Comparison of ENCODE assay signal across 14 cellular contexts in the genomic region with DNA sequence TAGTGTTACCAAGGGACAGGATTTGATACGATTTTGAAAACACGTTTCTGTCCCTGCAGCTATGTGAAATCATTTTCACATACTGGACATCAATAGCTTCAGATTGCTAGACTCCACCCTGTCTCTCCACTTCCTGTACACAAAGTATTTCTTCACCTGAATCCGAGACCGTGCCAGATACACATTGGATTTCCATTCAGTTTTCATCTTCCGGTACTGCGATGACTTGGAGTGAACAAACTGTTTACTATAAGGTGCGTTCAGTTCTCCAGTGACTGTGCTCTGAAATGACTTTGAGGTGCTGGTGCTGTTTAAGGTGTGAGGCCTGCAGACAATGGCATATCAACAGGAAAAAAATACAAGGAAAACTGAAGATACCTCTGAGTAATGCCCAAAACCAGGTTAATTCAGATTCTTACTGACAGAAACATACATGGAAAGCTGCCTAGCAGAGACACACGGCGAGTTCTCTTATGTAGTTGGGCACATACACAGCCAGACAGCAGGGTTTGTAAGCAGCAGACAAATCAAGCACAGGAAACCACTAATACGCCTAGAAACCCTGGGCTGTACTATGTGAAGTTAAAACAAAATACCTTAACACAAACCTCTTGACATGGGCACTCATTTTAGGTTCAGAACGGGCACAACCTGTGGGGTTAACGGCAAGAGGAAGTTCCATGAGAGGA.
DNase-seq lines count a peak whose midpoint lies in the region; ATAC-seq and TF ChIP-seq lines count a peak whose summit lies in the region.
"Had no signal": no experiment of that assay in that cellular context is flagged by ENCODE, and none has a peak within 500 bp of the region (broad histone marks: within the 10 kb centered on the region; RNA-seq: fewer than 3 reads in every experiment).

No MANE protein-coding gene starts in this region.

- H3K4me1 ChIP-seq in CD4-positive, CD25-positive, alpha-beta regulatory T cell (ENCODE audit: control insufficient read depth, insufficient read depth, low read length, poor library complexity, severe bottlenecking): peaks cover 42% of the 10 kb centered on the region
- H3K4me1 ChIP-seq in CD8-positive, alpha-beta T cell (ENCODE audit: insufficient read depth, low read length): peaks cover 47% of the 10 kb centered on the region

- CTCF ChIA-PET in CD8-positive, alpha-beta T cell (lab: Charles Lee): interaction anchor here (1.1 to 2.2 kb wide), 4 partner anchors 12 to 361 kb away, joined by 3 to 6 read pairs (median 3); no protein-coding TSS in a partner anchor

- H3K9me3 ChIP-seq in CD4-positive, CD25-positive, alpha-beta regulatory T cell (ENCODE audit: control insufficient read depth in 2 of 2, low read length in 2 of 2): no peaks in the 10 kb centered on the region
- H3K9me3 ChIP-seq in CD8-positive, alpha-beta T cell (ENCODE audit: low read length): no peaks in the 10 kb centered on the region
- H3K9me3 ChIP-seq: heart left ventricle, thoracic aorta had no signal

- H3K36me3 Mint-ChIP-seq in CD4-positive, CD25-positive, alpha-beta regulatory T cell: peaks cover 29% of the 10 kb centered on the region
- H3K36me3 Mint-ChIP-seq in CD8-positive, alpha-beta T cell: peaks cover 75% of the 10 kb centered on the region
- peaks cover 6 to 30% of the 10 kb centered on the region in 2 donors for H3K36me3 Mint-ChIP-seq in activated naive CD4-positive, alpha-beta T cell treated with anti-CD3 and anti-CD28 coated beads, Interleukin-2, amount 50 U/mL, for 72 hours
- H3K36me3 Mint-ChIP-seq in naive thymus-derived CD8-positive, alpha-beta T cell: peaks cover 0 to 54% (median 11%) of the 10 kb centered on the region in 3 donors

- POLR2A ChIA-PET in CD8-positive, alpha-beta T cell (lab: Charles Lee): interaction anchor here (1.0 to 1.5 kb wide), 4 partner anchors 15 to 267 kb away, joined by 3 to 6 read pairs (median 4); a partner anchor contains a TSS
- POLR2A ChIA-PET in naive thymus-derived CD8-positive, alpha-beta T cell (lab: Charles Lee): interaction anchor here (0.8 to 3.8 kb wide), 7 partner anchors 10 to 268 kb away, joined by 3 to 20 read pairs (median 4); a partner anchor contains a TSS

- peak overlapping the region; percentile 68 to 88 (median 76) for H3K4me3 Mint-ChIP-seq in CD4-positive, CD25-positive, alpha-beta regulatory T cell
- peak overlapping the region; percentile 36 for H3K4me3 Mint-ChIP-seq in CD8-positive, alpha-beta T cell
- H3K4me3 Mint-ChIP-seq in naive thymus-derived CD8-positive, alpha-beta T cell: peak overlapping the region; percentile 50 to 78 (median 66)

- TF ChIP-seq CTCF in CD8-positive, alpha-beta T cell (IDR thresholded peaks at IDR 0.05): no peak

- ATAC-seq in CD4-positive, CD25-positive, alpha-beta regulatory T cell (ENCODE audit: low read depth in 2 of 2): peak; percentile 84 to 85
- ATAC-seq in CD8-positive, alpha-beta T cell: peak; percentile 80
- ATAC-seq in activated naive CD4-positive, alpha-beta T cell treated with anti-CD3 and anti-CD28 coated beads, Interleukin-2, amount 50 U/mL, for 72 hours: peak; percentile 84 to 90
- peak; percentile 80 to 84 for ATAC-seq in naive thymus-derived CD8-positive, alpha-beta T cell
- ATAC-seq: Right ventricle myocardium inferior had no signal

- peak in 2 of 3 donors; percentile 51 to 80 for DNase-seq in CD4-positive, CD25-positive, alpha-beta regulatory T cell
- peak in 1 of 7 experiments; percentile 15 for DNase-seq in CD8-positive, alpha-beta T cell
- DNase-seq in activated naive CD4-positive, alpha-beta T cell treated with anti-CD3 and anti-CD28 coated beads, Interleukin-2, amount 50 U/mL, for 72 hours (ENCODE audit: low spot score in 2 of 2): peak in 1 of 2 donors; percentile 29
- DNase-seq in naive thymus-derived CD8-positive, alpha-beta T cell: peak in 5 of 10 donors; percentile 3 to 49 (median 32)
- DNase-seq in ecto neural progenitor cell (ENCODE audit: low spot score): no peak
- no peak for DNase-seq in RPMI8226
- no peak for DNase-seq in SKM-1 (lab: John Stamatoyannopoulos, UW; ENCODE audit: unreplicated experiment)
- DNase-seq: H7, heart left ventricle, mesendoderm, NCI-H146, T-helper 9 cell had no signal

- peak overlapping the region; percentile 90 to 95 (median 94) for H3K27ac Mint-ChIP-seq in CD4-positive, CD25-positive, alpha-beta regulatory T cell
- H3K27ac Mint-ChIP-seq in CD8-positive, alpha-beta T cell: peak overlapping the region; percentile 91
- H3K27ac Mint-ChIP-seq in activated naive CD4-positive, alpha-beta T cell treated with anti-CD3 and anti-CD28 coated beads, Interleukin-2, amount 50 U/mL, for 72 hours: peak overlapping the region; percentile 81 to 96
- peak overlapping the region; percentile 65 to 95 (median 90) for H3K27ac Mint-ChIP-seq in naive thymus-derived CD8-positive, alpha-beta T cell

- H3K9me3 Mint-ChIP-seq in CD4-positive, CD25-positive, alpha-beta regulatory T cell: no peaks in the 10 kb centered on the region
- H3K9me3 Mint-ChIP-seq in CD8-positive, alpha-beta T cell: no peaks in the 10 kb centered on the region
- no peaks in the 10 kb centered on the region for H3K9me3 Mint-ChIP-seq in activated naive CD4-positive, alpha-beta T cell treated with anti-CD3 and anti-CD28 coated beads, Interleukin-2, amount 50 U/mL, for 72 hours
- no peaks in the 10 kb centered on the region for H3K9me3 Mint-ChIP-seq in naive thymus-derived CD8-positive, alpha-beta T cell

- peaks cover 45% of the 10 kb centered on the region for H3K36me3 ChIP-seq in CD4-positive, CD25-positive, alpha-beta regulatory T cell (ENCODE audit: control insufficient read depth, insufficient read depth, low read length)
- peaks cover 25% of the 10 kb centered on the region for H3K36me3 ChIP-seq in CD8-positive, alpha-beta T cell (ENCODE audit: insufficient read depth, low read length)

- H3K27me3 Mint-ChIP-seq in CD4-positive, CD25-positive, alpha-beta regulatory T cell: no peaks in the 10 kb centered on the region
- no peaks in the 10 kb centered on the region for H3K27me3 Mint-ChIP-seq in CD8-positive, alpha-beta T cell (ENCODE audit: low read depth)
- H3K27me3 Mint-ChIP-seq in naive thymus-derived CD8-positive, alpha-beta T cell: no peaks in the 10 kb centered on the region

- H3K4me1 Mint-ChIP-seq in CD4-positive, CD25-positive, alpha-beta regulatory T cell: peaks cover 32 to 55% (median 50%) of the 10 kb centered on the region in 4 donors
- peaks cover 50% of the 10 kb centered on the region for H3K4me1 Mint-ChIP-seq in CD8-positive, alpha-beta T cell (ENCODE audit: low read depth)
- peaks cover 31 to 57% (median 52%) of the 10 kb centered on the region in 4 donors for H3K4me1 Mint-ChIP-seq in naive thymus-derived CD8-positive, alpha-beta T cell

- no peaks in the 10 kb centered on the region for H3K27me3 ChIP-seq in CD4-positive, CD25-positive, alpha-beta regulatory T cell (ENCODE audit: control insufficient read depth, insufficient read depth, low read length)
- no peaks in the 10 kb centered on the region for H3K27me3 ChIP-seq in CD8-positive, alpha-beta T cell (ENCODE audit: insufficient read depth, low read length)
- H3K27me3 ChIP-seq: heart left ventricle had no signal

- intact Hi-C loops in CD8-positive, alpha-beta T cell (cut with DNase I, micrococcal nuclease): loop anchor here (5.0 to 10.0 kb wide), 6 partner anchors 117 to 580 kb away; a partner anchor contains a TSS

- peak overlapping the region; percentile 70 for H3K27ac ChIP-seq in CD4-positive, CD25-positive, alpha-beta regulatory T cell (ENCODE audit: insufficient read depth, low read length, poor library complexity, severe bottlenecking)
- peak overlapping the region; percentile 40 for H3K27ac ChIP-seq in CD8-positive, alpha-beta T cell (ENCODE audit: low read depth, low read length)
- H3K27ac ChIP-seq: thoracic aorta had no signal

- peak overlapping the region; percentile 81 for H3K4me3 ChIP-seq in CD4-positive, CD25-positive, alpha-beta regulatory T cell (ENCODE audit: low read depth, low read length)
- peak overlapping the region; percentile 16 for H3K4me3 ChIP-seq in CD8-positive, alpha-beta T cell (ENCODE audit: low read depth, low read length)
- H3K4me3 ChIP-seq: heart left ventricle, thoracic aorta had no signal

Comparison
In these comparisons a context has a peak if more than half of its experiments do, and no peak if none do; other contexts are left out.
1. DNase-seq: peak in CD4-positive, CD25-positive, alpha-beta regulatory T cell (2 of 3); none in ecto neural progenitor cell (single experiment), RPMI8226 (single experiment) and SKM-1 (single experiment).
2. Peak in every context shown above with its lines, with median percentiles within 50 percentile points of each other: ATAC-seq, H3K27ac Mint-ChIP-seq and H3K4me3 Mint-ChIP-seq.